9 cellular contexts compared by ENCODE assay signal in the genomic region with DNA sequence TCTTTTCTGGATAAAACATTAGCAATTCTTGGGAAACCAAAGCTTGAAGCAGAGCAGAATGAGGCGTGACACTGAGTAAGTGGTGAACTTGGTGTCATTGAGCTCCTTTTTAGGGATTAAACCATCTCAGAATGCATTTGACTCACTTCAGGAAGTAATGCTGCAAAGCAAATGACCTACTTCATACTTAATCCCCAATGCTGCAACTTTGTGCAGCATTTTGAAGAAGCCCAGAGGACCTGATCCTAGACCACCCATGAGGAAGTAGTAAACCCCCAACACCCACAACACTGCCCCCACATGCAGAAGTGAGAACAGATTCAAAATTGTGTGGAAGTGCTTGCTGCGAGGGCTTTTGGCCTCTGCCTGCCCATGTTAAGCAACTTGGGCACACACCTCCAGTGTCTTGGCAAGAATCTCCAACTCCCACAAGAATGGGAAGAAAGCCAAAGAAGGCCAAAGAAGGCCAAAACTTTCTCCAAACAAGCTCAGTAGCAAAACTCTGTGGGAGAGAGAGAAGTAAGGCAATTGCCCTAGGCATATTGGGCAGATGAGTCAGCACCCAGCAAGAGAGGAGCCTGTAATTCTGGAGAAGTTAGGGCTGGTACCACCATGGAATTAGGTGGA.
A peak's percentile ranks its signal among the peaks of the same experiment; 100 is the strongest.
DNase-seq lines count a peak whose midpoint lies in the region; ATAC-seq and TF ChIP-seq lines count a peak whose summit lies in the region.
"Had no signal": no experiment of that assay in that cellular context is flagged by ENCODE, and none has a peak within 500 bp of the region (broad histone marks: within the 10 kb centered on the region; RNA-seq: fewer than 3 reads in every experiment).

No MANE protein-coding gene starts in this region.

- peak overlapping the region; percentile 44 to 86 for H3K27ac ChIP-seq in esophagus (ENCODE audit: low read depth in 2 of 2, low read length in 1 of 2)

- ATAC-seq in T-helper 17 cell (no peak), HG02852 (IDR thresholded peaks at IDR 0.05; ENCODE audit: unreplicated experiment) (no peak)

- no peaks in the 10 kb centered on the region for H3K9me3 ChIP-seq in esophagus (ENCODE audit: control insufficient read depth in 2 of 2, insufficient read depth in 1 of 2, low read depth in 1 of 2, low read length in 1 of 2)
- no peaks in the 10 kb centered on the region for H3K9me3 ChIP-seq in T-helper 17 cell (ENCODE audit: control insufficient read depth, low read length, poor library complexity, severe bottlenecking)

- peaks cover 3% of the 10 kb centered on the region for H3K36me3 Mint-ChIP-seq in T-helper 17 cell (ENCODE audit: low read depth)

- H3K27me3 ChIP-seq in esophagus (ENCODE audit: control insufficient read depth in 1 of 2, insufficient read depth in 2 of 2, low read length in 2 of 2): no peaks in the 10 kb centered on the region

- WGBS in esophagus, 2 donors: 18 to 32% methylated on average over 2 of the region's 2 CpGs

- peaks cover 8% of the 10 kb centered on the region for H3K4me1 Mint-ChIP-seq in T-helper 17 cell

- no peak overlapping the region for H3K27ac Mint-ChIP-seq in T-helper 17 cell
- H3K27ac Mint-ChIP-seq: T-helper 1 cell treated with Interleukin-12 subunit alpha and Interleukin-12 subunit beta and Interleukin-4 antibody, amounts not matched to agents 30 μg/mL and 1 μg/mL, for 36 hours had no signal

- H3K4me3 ChIP-seq in NB4 (ENCODE audit: low read depth, low read length): no peak overlapping the region
- no peak overlapping the region for H3K4me3 ChIP-seq in esophagus (ENCODE audit: low read depth in 1 of 2, low read length in 2 of 2)
- H3K4me3 ChIP-seq in retinal pigment epithelial cell (ENCODE audit: low read length): no peak overlapping the region

- TF ChIP-seq CTCF in NB4 (IDR thresholded peaks at IDR 0.05; ENCODE audit: low read depth, low read length) (no peak), retinal pigment epithelial cell (conservative IDR thresholded peaks at IDR 0.05; ENCODE audit: low read depth, low read length) (no peak)

- H3K27me3 Mint-ChIP-seq in T-helper 17 cell: peaks cover 33% of the 10 kb centered on the region

- H3K4me1 ChIP-seq in esophagus (ENCODE audit: control insufficient read depth in 2 of 2, insufficient read depth in 2 of 2, low read length in 1 of 2): peaks cover 0 to 6% of the 10 kb centered on the region in 2 donors

- no peaks in the 10 kb centered on the region for H3K36me3 ChIP-seq in esophagus (ENCODE audit: control insufficient read depth in 2 of 2, insufficient read depth in 2 of 2, low read length in 1 of 2)

- no peak for TF ChIP-seq POLR2A in NB4 (IDR thresholded peaks at IDR 0.05; ENCODE audit: extremely low read depth, insufficient read length)

- H3K4me3 Mint-ChIP-seq in T-helper 17 cell: no peak overlapping the region
- H3K4me3 Mint-ChIP-seq: T-helper 1 cell treated with Interleukin-12 subunit alpha and Interleukin-12 subunit beta and Interleukin-4 antibody, amounts not matched to agents 30 μg/mL and 1 μg/mL, for 36 hours had no signal

- DNase-seq in GDM1 (lab: John Stamatoyannopoulos, UW) (peak; percentile 0), NB4 (ENCODE audit: low read depth) (peak; percentile 89), retinal pigment epithelial cell (ENCODE audit: low read depth) (peak; percentile 66), T-helper 17 cell (no peak), NCI-H510A treated with DMSO at 0.1 percent for 48 hours (lab: John Stamatoyannopoulos, UW) (no peak)
- no peak for DNase-seq in stimulated activated CD8-positive, alpha-beta memory T cell treated with anti-CD3 and anti-CD28 coated beads, Interleukin-4, amount 100 ng/mL, for 48 hours

Comparison
In these comparisons a context has a peak if more than half of its experiments do, and no peak if none do; other contexts are left out.
1. DNase-seq: peak in GDM1 (single experiment), NB4 (single experiment) and retinal pigment epithelial cell (single experiment); none in T-helper 17 cell (0 of 3), stimulated activated CD8-positive, alpha-beta memory T cell treated with anti-CD3 and anti-CD28 coated beads, Interleukin-4, amount 100 ng/mL, for 48 hours (single experiment) and NCI-H510A treated with DMSO at 0.1 percent for 48 hours (single experiment).